30 cellular contexts compared by ENCODE assay signal in genomic region chr10:4343091-4343490, GRCh38.
"Had no signal": no experiment of that assay in that cellular context is flagged by ENCODE, and none has a peak within 500 bp of the region (broad histone marks: within the 10 kb centered on the region; RNA-seq: fewer than 3 reads in every experiment).

No MANE protein-coding gene starts in this region.

- ATAC-seq: activated CD8-positive, alpha-beta T cell treated with anti-CD3 and anti-CD28 coated beads for 36 hours; activated T-cell treated with anti-CD3 and anti-CD28 coated beads, Interleukin-2, amount 50 U/mL, for 4 hours; activated T-helper 17 cell treated with anti-CD3 and anti-CD28 coated beads, Interleukin-2, amount 50 U/mL, for 72 hours; body of pancreas; esophagus mucosa; heart left ventricle; left lung; naive thymus-derived CD8-positive, alpha-beta T cell had no signal

- H3K4me1 ChIP-seq: body of pancreas, parathyroid adenoma had no signal

- H3K9ac ChIP-seq: parathyroid adenoma had no signal

- H3K27me3 ChIP-seq: body of pancreas, cardiac muscle cell, heart left ventricle, left lung, right atrium auricular region, suprapubic skin, tibial artery had no signal

- H2AFZ ChIP-seq: parathyroid adenoma had no signal

- H3K9me3 ChIP-seq: body of pancreas, heart left ventricle, left lung, lower lobe of right lung, right atrium auricular region, suprapubic skin, tibial artery had no signal

- H3K79me2 ChIP-seq: parathyroid adenoma had no signal

- H3K36me3 ChIP-seq: cardiac muscle cell, heart left ventricle, left lung, lower lobe of right lung, right atrium auricular region, suprapubic skin, tibial artery had no signal

- H3K27ac ChIP-seq: body of pancreas, cardiac muscle cell, left lung, parathyroid adenoma had no signal

- H3K4me3 ChIP-seq: body of pancreas, cardiac muscle cell, heart left ventricle, left lung, lower lobe of right lung, right atrium auricular region, suprapubic skin, tibial artery had no signal

- DNase-seq: activated CD4-positive, alpha-beta T cell treated with anti-CD3 and anti-CD28 coated beads, Interleukin-2, amount 10 ng/mL, durations not matched to agents 7 days and 5 days; activated CD4-positive, CD25-positive, alpha-beta regulatory T cell treated with anti-CD3 and anti-CD28 coated beads, Interleukin-2, amount 50 U/mL, for 72 hours; activated CD8-positive, alpha-beta T cell treated with anti-CD3 and anti-CD28 coated beads for 36 hours; activated gamma-delta T cell treated with Interleukin-2 at 50 U/mL for 16 hours; activated naive CD4-positive, alpha-beta T cell treated with anti-CD3 and anti-CD28 coated beads, Interleukin-2, amount 50 U/mL, for 16 hours; activated T-cell treated with anti-CD3 and anti-CD28 coated beads, Interleukin-2, amount 50 U/mL, for 4 hours; body of pancreas; cerebellar nuclear complex; cortex of kidney; foreskin fibroblast; heart left ventricle; hypothalamus; immature natural killer cell; kidney glomerular epithelial cell; left lung; lower lobe of right lung; mesenchymal stem cell; naive thymus-derived CD8-positive, alpha-beta T cell; nucleus accumbens; stimulated activated CD4-positive, alpha-beta T cell treated with anti-CD3 and anti-CD28 coated beads, Interleukin-15, amount 100 ng/mL, for 24 hours; stimulated activated CD4-positive, alpha-beta T cell treated with anti-CD3 and anti-CD28 coated beads, Interleukin-2, amount 100 ng/mL, for 24 hours; stimulated activated naive CD4-positive, alpha-beta T cell; T-helper 2 cell; tibial artery had no signal
